In genomic region chr22:38260760-38261477, GRCh38 we compare ENCODE assay signal across 1 cellular context.
TF ChIP-seq lines count a peak whose summit lies in the region.

No MANE protein-coding gene starts in this region.

TF ChIP-seq in IMR-90, 13 proteins besides CTCF, POLR2A, EP300 and RAD21:
- no peak for TF ChIP-seq CHD1 (IDR thresholded peaks at IDR 0.05; ENCODE audit: low read depth, low read length)
